1 cellular context compared by ENCODE assay signal in the genomic region with DNA sequence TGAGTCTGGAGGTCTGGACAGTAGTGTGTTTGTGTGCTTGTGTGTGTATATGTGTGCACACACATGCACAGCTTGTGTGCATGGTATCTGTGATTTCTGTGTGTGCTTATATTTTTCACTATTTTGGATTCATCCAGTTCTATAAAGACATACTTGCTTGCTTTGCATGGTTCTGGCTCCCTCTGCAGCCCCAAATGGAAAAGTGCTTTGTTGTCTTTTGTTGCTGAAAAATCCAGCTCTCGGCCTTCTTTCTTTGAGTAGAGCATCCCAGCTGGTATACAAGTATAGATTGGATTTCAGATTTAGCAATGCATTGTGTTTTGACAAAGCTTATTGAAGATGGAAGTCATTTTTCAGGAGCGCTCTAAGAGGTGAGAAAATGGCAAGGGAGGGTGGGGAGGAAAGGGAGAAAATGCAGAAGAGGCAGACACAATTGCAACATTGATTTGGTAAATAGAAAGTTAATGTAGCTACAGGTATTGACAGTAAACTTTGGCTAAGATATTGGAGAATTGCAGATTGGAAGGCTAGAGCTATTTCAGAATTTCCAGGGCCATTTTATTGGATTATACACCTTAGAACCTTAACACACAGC.
TF ChIP-seq lines count a peak whose summit lies in the region.

No MANE protein-coding gene starts in this region.

TF ChIP-seq in IMR-90, 13 proteins besides CTCF, POLR2A, EP300 and RAD21:
- no peak for TF ChIP-seq MAZ (IDR thresholded peaks at IDR 0.05; ENCODE audit: borderline replicate concordance, low read depth, low read length)
- TF ChIP-seq MXI1 (IDR thresholded peaks at IDR 0.05; ENCODE audit: borderline replicate concordance, low read depth, low read length), result no peak
- TF ChIP-seq FOS (IDR thresholded peaks at IDR 0.05; ENCODE audit: low read depth, low read length), result no peak
- TF ChIP-seq SMC3 (IDR thresholded peaks at IDR 0.05; ENCODE audit: low read depth, low read length), result peak; percentile 34
- no peak for TF ChIP-seq CEBPB (IDR thresholded peaks at IDR 0.05; ENCODE audit: low read depth, low read length)
- no peak for TF ChIP-seq BHLHE40 (IDR thresholded peaks at IDR 0.05; ENCODE audit: low read depth, low read length)
- TF ChIP-seq RFX5 (IDR thresholded peaks at IDR 0.05; ENCODE audit: low read depth, low read length), result no peak
